Comparison of ENCODE assay signal across 2 cellular contexts in the genomic region with DNA sequence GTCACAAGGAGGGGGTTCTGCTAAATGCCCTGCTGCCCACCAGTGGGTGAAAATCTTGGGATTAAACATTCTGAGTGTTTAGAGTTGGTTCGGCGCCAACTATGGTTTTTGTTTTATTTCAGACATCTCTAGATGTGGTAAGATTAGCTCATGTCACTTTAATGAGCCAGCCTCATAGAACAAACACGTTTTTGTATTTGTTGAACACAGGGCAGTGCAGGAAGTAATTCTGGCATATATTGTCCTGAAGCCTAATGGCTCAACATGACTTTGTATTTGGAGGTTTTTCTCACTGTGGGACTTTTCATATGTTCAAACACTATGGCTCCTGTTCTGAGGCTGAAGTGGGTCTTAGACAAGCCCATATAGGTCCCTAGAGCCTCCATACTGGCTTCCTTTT.
A peak's percentile ranks its signal among the peaks of the same experiment; 100 is the strongest.
TF ChIP-seq lines count a peak whose summit lies in the region.

No MANE protein-coding gene starts in this region.

TF ChIP-seq in SK-N-SH, 30 proteins besides CTCF, POLR2A, EP300 and RAD21 (continued from another document):
- TF ChIP-seq PBX3 (IDR thresholded peaks at IDR 0.05) (peak; percentile 44), MAX (IDR thresholded peaks at IDR 0.05; ENCODE audit: low read depth) (no peak), NFIC (IDR thresholded peaks at IDR 0.05; ENCODE audit: borderline replicate concordance) (0 out of 2 replicates have a peak, but pooled peaks have one; percentile 42), YY1 (IDR thresholded peaks at IDR 0.05; ENCODE audit: low read depth) (no peak), RXRA (IDR thresholded peaks at IDR 0.05; ENCODE audit: borderline replicate concordance, low read depth) (no peak)

TF ChIP-seq in SK-N-SH treated with all-trans-retinoic acid at 6 μM for 48 hours, 23 proteins besides CTCF, POLR2A, EP300 and RAD21:
- TF ChIP-seq, protein P1, sequence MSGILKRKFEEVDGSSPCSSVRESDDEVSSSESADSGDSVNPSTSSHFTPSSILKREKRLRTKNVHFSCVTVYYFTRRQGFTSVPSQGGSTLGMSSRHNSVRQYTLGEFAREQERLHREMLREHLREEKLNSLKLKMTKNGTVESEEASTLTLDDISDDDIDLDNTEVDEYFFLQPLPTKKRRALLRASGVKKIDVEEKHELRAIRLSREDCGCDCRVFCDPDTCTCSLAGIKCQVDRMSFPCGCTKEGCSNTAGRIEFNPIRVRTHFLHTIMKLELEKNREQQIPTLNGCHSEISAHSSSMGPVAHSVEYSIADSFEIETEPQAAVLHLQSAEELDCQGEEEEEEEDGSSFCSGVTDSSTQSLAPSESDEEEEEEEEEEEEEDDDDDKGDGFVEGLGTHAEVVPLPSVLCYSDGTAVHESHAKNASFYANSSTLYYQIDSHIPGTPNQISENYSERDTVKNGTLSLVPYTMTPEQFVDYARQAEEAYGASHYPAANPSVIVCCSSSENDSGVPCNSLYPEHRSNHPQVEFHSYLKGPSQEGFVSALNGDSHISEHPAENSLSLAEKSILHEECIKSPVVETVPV (CRISPR knock-in tag; IDR thresholded peaks at IDR 0.05): no peak
- TF ChIP-seq PPARA (CRISPR knock-in tag; IDR thresholded peaks at IDR 0.05; ENCODE audit: borderline replicate concordance): no peak
- TF ChIP-seq RARB (CRISPR knock-in tag; IDR thresholded peaks at IDR 0.05): no peak
TF ChIP-seq in SK-N-SH treated with all-trans-retinoic acid at 6 μM for 48 hours: peak in this region for 0.
